ENCODE assay signal across 16 cellular contexts in genomic region chr3:186551387-186551786, GRCh38.
"Had no signal": no experiment of that assay in that cellular context is flagged by ENCODE, and none has a peak within 500 bp of the region (broad histone marks: within the 10 kb centered on the region; RNA-seq: fewer than 3 reads in every experiment).

No MANE protein-coding gene starts in this region.

- H3K27ac ChIP-seq: adrenal gland, brain microvascular endothelial cell, epithelial cell of prostate, gastrocnemius medialis, heart left ventricle, lower lobe of right lung, neural progenitor cell, ovary had no signal

- ATAC-seq: gastrocnemius medialis; heart left ventricle; left cardiac atrium; lower lobe of right lung; stimulated activated effector memory CD8-positive, alpha-beta T cell treated with anti-CD3 and anti-CD28 coated beads, Interleukin-12 subunit alpha, Interleukin-12 subunit beta, amount 100 ng/mL, for 72 hours had no signal

- H3K36me3 ChIP-seq: neural progenitor cell, ovary had no signal

- H3K27me3 ChIP-seq: adrenal gland, brain microvascular endothelial cell, gastrocnemius medialis, heart left ventricle, neural progenitor cell, ovary had no signal

- H3K4me1 ChIP-seq: adrenal gland, gastrocnemius medialis, heart left ventricle, lower lobe of right lung, neural progenitor cell had no signal

- H3K9me3 ChIP-seq: adrenal gland, gastrocnemius medialis, heart left ventricle, lower lobe of right lung, ovary had no signal

- H3K4me3 ChIP-seq: adrenal gland, gastrocnemius medialis, heart left ventricle, lower lobe of right lung, neural progenitor cell, ovary had no signal

- H3K9ac ChIP-seq: neural progenitor cell had no signal

- H3K4me2 ChIP-seq: neural progenitor cell had no signal

- H2AFZ ChIP-seq: neural progenitor cell had no signal

- DNase-seq: activated CD4-positive, alpha-beta T cell treated with anti-CD3 and anti-CD28 coated beads, Interleukin-2, amount 50 U/mL, for 48 hours; activated effector memory CD4-positive, alpha-beta T cell treated with anti-CD3 and anti-CD28 coated beads, Interleukin-2, amount 50 U/mL, for 16 hours; activated T-cell treated with anti-CD3 and anti-CD28 coated beads, Interleukin-2, amount 50 U/mL, for 24 hours; adrenal gland; brain microvascular endothelial cell; effector memory CD4-positive, alpha-beta T cell; gastrocnemius medialis; heart left ventricle; left cardiac atrium; lower lobe of right lung; ovary; stimulated activated CD4-positive, alpha-beta T cell treated with anti-CD3 and anti-CD28 coated beads, Interleukin-12 subunit alpha, Interleukin-12 subunit beta, amount 100 ng/mL, for 4 hours; stimulated activated CD4-positive, alpha-beta T cell treated with anti-CD3 and anti-CD28 coated beads, Interleukin-2, amount 100 ng/mL, for 24 hours had no signal
